Comparison of ENCODE assay signal across 25 cellular contexts in genomic region chr1:188244681-188245080, GRCh38.
"Had no signal": no experiment of that assay in that cellular context is flagged by ENCODE, and none has a peak within 500 bp of the region (broad histone marks: within the 10 kb centered on the region; RNA-seq: fewer than 3 reads in every experiment).

No MANE protein-coding gene starts in this region.

- ATAC-seq: effector memory CD8-positive, alpha-beta T cell; esophagus mucosa; foreskin keratinocyte; gastrocnemius medialis; gastroesophageal sphincter; heart left ventricle; heart right ventricle had no signal

- H3K9me3 ChIP-seq: esophagus muscularis mucosa, esophagus squamous epithelium, gastrocnemius medialis, gastroesophageal sphincter, heart left ventricle, heart right ventricle had no signal

- DNase-seq: cortex of kidney; dermis blood vessel endothelial cell; dorsolateral prefrontal cortex; effector CD4-positive, alpha-beta T cell; effector CD8-positive, alpha-beta T cell; effector memory CD4-positive, alpha-beta T cell; effector memory CD8-positive, alpha-beta T cell; endodermal cell; erythroblast; esophagus squamous epithelium; foreskin fibroblast; foreskin keratinocyte; foreskin melanocyte; gastrocnemius medialis; glutamatergic neuron; head of caudate nucleus; heart left ventricle; heart right ventricle; hippocampal formation had no signal

- H3K4me1 ChIP-seq: esophagus muscularis mucosa, esophagus squamous epithelium, foreskin keratinocyte, gastrocnemius medialis, gastroesophageal sphincter, heart left ventricle, heart right ventricle had no signal

- H3K4me3 ChIP-seq: coronary artery, dorsolateral prefrontal cortex, esophagus muscularis mucosa, esophagus squamous epithelium, gastrocnemius medialis, gastroesophageal sphincter, heart left ventricle, heart right ventricle, hepatocyte had no signal

- H3K36me3 ChIP-seq: esophagus muscularis mucosa, esophagus squamous epithelium, gastrocnemius medialis, gastroesophageal sphincter, heart left ventricle, heart right ventricle had no signal

- H3K27ac ChIP-seq: coronary artery, dorsolateral prefrontal cortex, epithelial cell of prostate, esophagus muscularis mucosa, esophagus squamous epithelium, foreskin keratinocyte, gastrocnemius medialis, gastroesophageal sphincter, heart left ventricle, heart right ventricle, hepatocyte had no signal

- H3K27me3 ChIP-seq: dorsolateral prefrontal cortex, esophagus muscularis mucosa, esophagus squamous epithelium, foreskin keratinocyte, gastrocnemius medialis, gastroesophageal sphincter, heart left ventricle, heart right ventricle, hepatocyte had no signal
